Comparison of ENCODE assay signal across 30 cellular contexts in genomic region chr17:76691379-76692191, GRCh38. TPM values are rescaled to one million over a fixed set of nuclear protein-coding genes. Genes with fewer than 3 reads are reported as not detected.
DNase-seq lines count a peak whose midpoint lies in the region; ATAC-seq and TF ChIP-seq lines count a peak whose summit lies in the region.
"Had no signal": no experiment of that assay in that cellular context is flagged by ENCODE, and none has a peak within 500 bp of the region (broad histone marks: within the 10 kb centered on the region; RNA-seq: fewer than 3 reads in every experiment).

No MANE protein-coding gene starts in this region.

- H3K9me3 ChIP-seq in lung (ENCODE audit: control insufficient read depth in 2 of 2, insufficient read depth in 1 of 2, low read length in 1 of 2) (peaks cover 0 to 2% of the 10 kb centered on the region in 2 donors), testis (no peaks in the 10 kb centered on the region)
- H3K9me3 ChIP-seq: mucosa of descending colon, prostate gland, SJCRH30, suprapubic skin, vagina had no signal

- H3K27me3 ChIP-seq in lung (ENCODE audit: control insufficient read depth, insufficient read depth): no peaks in the 10 kb centered on the region
- no peaks in the 10 kb centered on the region for H3K27me3 ChIP-seq in testis
- H3K27me3 ChIP-seq: SJCRH30, suprapubic skin, vagina had no signal

- TF ChIP-seq POLR2A in testis (IDR thresholded peaks at IDR 0.05): no peak

- H3K4me1 ChIP-seq in lung (ENCODE audit: control insufficient read depth in 2 of 2, insufficient read depth in 2 of 2, low read length in 2 of 2) (peaks cover 4 to 24% of the 10 kb centered on the region in 2 donors), testis (peaks cover 79% of the 10 kb centered on the region)
- H3K4me1 ChIP-seq: prostate gland had no signal

- no peak overlapping the region for H3K4me3 Mint-ChIP-seq in chondrocyte (ENCODE audit: unreplicated experiment)
- H3K4me3 Mint-ChIP-seq: activated CD8-positive, alpha-beta T cell treated with anti-CD3 and anti-CD28 coated beads, Interleukin-2, amount 10 ng/mL, durations not matched to agents 7 days and 5 days; activated naive CD8-positive, alpha-beta T cell treated with anti-CD3 and anti-CD28 coated beads for 36 hours; CD14-positive monocyte; immature natural killer cell; stimulated activated effector memory CD8-positive, alpha-beta T cell treated with anti-CD3 and anti-CD28 coated beads, Interleukin-12 subunit alpha, Interleukin-12 subunit beta, amount 100 ng/mL, for 72 hours; T-cell had no signal

- no peak overlapping the region for H3K4me3 ChIP-seq in lung
- no peak overlapping the region for H3K4me3 ChIP-seq in testis
- H3K4me3 ChIP-seq: mucosa of descending colon, prostate gland, SJCRH30, suprapubic skin, vagina had no signal

- H3K27ac Mint-ChIP-seq in chondrocyte (ENCODE audit: unreplicated experiment): peak overlapping the region; percentile 45
- H3K27ac Mint-ChIP-seq: activated CD8-positive, alpha-beta T cell treated with anti-CD3 and anti-CD28 coated beads, Interleukin-2, amount 10 ng/mL, durations not matched to agents 7 days and 5 days; activated naive CD8-positive, alpha-beta T cell treated with anti-CD3 and anti-CD28 coated beads for 36 hours; CD14-positive monocyte; immature natural killer cell; stimulated activated effector memory CD8-positive, alpha-beta T cell treated with anti-CD3 and anti-CD28 coated beads, Interleukin-12 subunit alpha, Interleukin-12 subunit beta, amount 100 ng/mL, for 72 hours; T-cell had no signal

- TF ChIP-seq CTCF in chondrocyte (IDR thresholded peaks at IDR 0.05) (no peak), lung (IDR thresholded peaks at IDR 0.05; ENCODE audit: control extremely low read depth, extremely low read depth) (no peak), testis (IDR thresholded peaks at IDR 0.05) (no peak)

- H3K4me1 Mint-ChIP-seq in chondrocyte (ENCODE audit: low read depth): peaks cover 70% of the 10 kb centered on the region
- H3K4me1 Mint-ChIP-seq: activated naive CD8-positive, alpha-beta T cell treated with anti-CD3 and anti-CD28 coated beads for 36 hours had no signal

- H3K27me3 Mint-ChIP-seq in chondrocyte (ENCODE audit: low read depth): no peaks in the 10 kb centered on the region
- H3K27me3 Mint-ChIP-seq: activated naive CD8-positive, alpha-beta T cell treated with anti-CD3 and anti-CD28 coated beads for 36 hours had no signal

- peak overlapping the region; percentile 33 to 43 for H3K27ac ChIP-seq in lung (ENCODE audit: low read depth in 1 of 2, low read length in 1 of 2)
- peak overlapping the region; percentile 37 to 38 for H3K27ac ChIP-seq in testis
- H3K27ac ChIP-seq: prostate gland, SJCRH30, suprapubic skin, vagina had no signal

- H3K36me3 ChIP-seq in lung (ENCODE audit: control insufficient read depth in 2 of 2, insufficient read depth in 2 of 2, low read length in 2 of 2) (peaks cover 0 to 15% of the 10 kb centered on the region in 2 donors), testis (ENCODE audit: low read depth, missing control alignments) (no peaks in the 10 kb centered on the region)
- H3K36me3 ChIP-seq: prostate gland, suprapubic skin, vagina had no signal

- intact Hi-C loops in testis (cut with DNase I; ENCODE audit: low total_unique reads): no loop called here

- H3K36me3 Mint-ChIP-seq in chondrocyte (ENCODE audit: low read depth): peaks cover 3% of the 10 kb centered on the region
- H3K36me3 Mint-ChIP-seq: activated naive CD8-positive, alpha-beta T cell treated with anti-CD3 and anti-CD28 coated beads for 36 hours; CD14-positive monocyte; stimulated activated effector memory CD8-positive, alpha-beta T cell treated with anti-CD3 and anti-CD28 coated beads, Interleukin-12 subunit alpha, Interleukin-12 subunit beta, amount 100 ng/mL, for 72 hours had no signal

- ATAC-seq in lung (ENCODE audit: insufficient read depth, low FRiP score): no peak
- ATAC-seq: activated CD8-positive, alpha-beta T cell treated with anti-CD3 and anti-CD28 coated beads, Interleukin-2, amount 10 ng/mL, durations not matched to agents 7 days and 5 days; mucosa of descending colon; Panc1; stimulated activated effector memory CD8-positive, alpha-beta T cell treated with anti-CD3 and anti-CD28 coated beads, Interleukin-12 subunit alpha, Interleukin-12 subunit beta, amount 100 ng/mL, for 72 hours; T-cell had no signal

- peak; percentile 18 for DNase-seq in NCI-H146 treated with DMSO at 0.1 percent for 48 hours (lab: John Stamatoyannopoulos, UW; ENCODE audit: unreplicated experiment)
- DNase-seq in chondrocyte (ENCODE audit: low spot score): no peak
- no peak for DNase-seq in lung (ENCODE audit: low spot score)
- no peak for DNase-seq in testis
- no peak for DNase-seq in GDM1 (lab: John Stamatoyannopoulos, UW)
- DNase-seq in activated CD4-positive, alpha-beta T cell treated with anti-CD3 and anti-CD28 coated beads for 1 hour: no peak
- DNase-seq in middle frontal gyrus (ENCODE audit: extremely low spot score, low spot score): no peak
- DNase-seq: activated CD4-positive, CD25-positive, alpha-beta regulatory T cell treated with anti-CD3 and anti-CD28 coated beads, Interleukin-2, amount 50 U/mL, for 72 hours; activated CD8-positive, alpha-beta T cell treated with anti-CD3 and anti-CD28 coated beads, Interleukin-2, amount 10 ng/mL, durations not matched to agents 7 days and 5 days; activated effector memory CD4-positive, alpha-beta T cell treated with Interleukin-2 at 50 U/mL for 16 hours; activated naive CD8-positive, alpha-beta T cell treated with anti-CD3 and anti-CD28 coated beads for 36 hours; activated T-cell treated with anti-CD3 and anti-CD28 coated beads for 4 hours; effector CD4-positive, alpha-beta T cell; foreskin fibroblast; hippocampal formation; immature natural killer cell; NCI-H2081 treated with DMSO at 0.1 percent for 48 hours; NCI-H446; NK-92 treated with Interleukin-12 subunit alpha and Interleukin-12 subunit beta, amount 100 ng/mL, for 24 hours; small intestine; stimulated activated CD4-positive, alpha-beta T cell treated with anti-CD3 and anti-CD28 coated beads, Interleukin-2, amount 100 ng/mL, for 48 hours; T-cell had no signal

- 92 to 95% methylated on average over 14 of the region's 14 CpGs for WGBS in lung, 2 donors
- 60 to 62% methylated on average over 14 of the region's 14 CpGs for whole genome bisulfite sequencing in testis, 2 donors

- H3K9me3 Mint-ChIP-seq in chondrocyte (ENCODE audit: low read depth): no peaks in the 10 kb centered on the region
- H3K9me3 Mint-ChIP-seq: activated naive CD8-positive, alpha-beta T cell treated with anti-CD3 and anti-CD28 coated beads for 36 hours; CD14-positive monocyte; immature natural killer cell; stimulated activated effector memory CD8-positive, alpha-beta T cell treated with anti-CD3 and anti-CD28 coated beads, Interleukin-12 subunit alpha, Interleukin-12 subunit beta, amount 100 ng/mL, for 72 hours; T-cell had no signal

RNA-seq across cellular contexts. Expression of gene MXRA7, which starts 19.2 kb away (rescaled TPM):
- total RNA-seq in chondrocyte: 141 to 200 TPM (median 197 TPM) in 3 replicates
- total RNA-seq in lung: 100 to 1,000 TPM; 101 to 127 TPM
- 10 to 100 TPM; 60.9 to 65.4 TPM for polyA plus RNA-seq in lung
- 100 to 1,000 TPM; 217 to 272 TPM for total RNA-seq in testis
- polyA plus RNA-seq in testis (ENCODE audit: insufficient read depth, low read depth, low replicate concordance): 253 TPM

RNA-seq across cellular contexts. Expression of gene JMJD6, which starts 34.8 kb away (rescaled TPM):
- total RNA-seq in chondrocyte: 22.4 to 27.2 TPM (median 25.0 TPM) in 3 replicates
- 10 to 100 TPM; 25.6 to 34.3 TPM for total RNA-seq in lung
- polyA plus RNA-seq in lung: 10 to 100 TPM; 23.8 to 52.9 TPM
- 10 to 100 TPM; 31.7 to 40.5 TPM for total RNA-seq in testis
- 44.6 TPM for polyA plus RNA-seq in testis (ENCODE audit: insufficient read depth, low read depth, low replicate concordance)

RNA-seq across cellular contexts. Expression of gene METTL23, which starts 35.1 kb away (rescaled TPM):
- total RNA-seq in chondrocyte (24.3 to 28.4 TPM (median 27.0 TPM) in 3 replicates), lung (10 to 100 TPM; 23.1 to 34.5 TPM), testis (10 to 100 TPM; 37.5 to 45.3 TPM)
- polyA plus RNA-seq in lung (10 to 100 TPM; 37.7 to 43.1 TPM), testis (ENCODE audit: insufficient read depth, low read depth, low replicate concordance) (122 TPM)

RNA-seq across cellular contexts. Expression of gene SRSF2, which starts 45.5 kb away (rescaled TPM):
- total RNA-seq in chondrocyte (94.4 to 183 TPM (median 95.2 TPM) in 3 replicates), lung (100 to 1,000 TPM; 172 to 215 TPM), testis (100 to 1,000 TPM; 365 to 461 TPM)
- polyA plus RNA-seq in lung (100 to 1,000 TPM; 136 to 251 TPM), testis (ENCODE audit: insufficient read depth, low read depth, low replicate concordance) (196 TPM)

RNA-seq across cellular contexts. Expression of gene MFSD11, which starts 46.3 kb away (rescaled TPM):
- 30.3 to 33.6 TPM (median 31.1 TPM) in 3 replicates for total RNA-seq in chondrocyte
- 10 to 100 TPM; 30.5 to 57.5 TPM for total RNA-seq in lung
- 10 to 100 TPM; 12.0 to 19.5 TPM for polyA plus RNA-seq in lung
- 100 to 1,000 TPM in 1 of 2 donors, 10 to 100 TPM in 1; 51.7 to 102 TPM for total RNA-seq in testis
- polyA plus RNA-seq in testis (ENCODE audit: insufficient read depth, low read depth, low replicate concordance): 38.5 TPM
